Comparison of ENCODE assay signal across 9 cellular contexts in the genomic region with DNA sequence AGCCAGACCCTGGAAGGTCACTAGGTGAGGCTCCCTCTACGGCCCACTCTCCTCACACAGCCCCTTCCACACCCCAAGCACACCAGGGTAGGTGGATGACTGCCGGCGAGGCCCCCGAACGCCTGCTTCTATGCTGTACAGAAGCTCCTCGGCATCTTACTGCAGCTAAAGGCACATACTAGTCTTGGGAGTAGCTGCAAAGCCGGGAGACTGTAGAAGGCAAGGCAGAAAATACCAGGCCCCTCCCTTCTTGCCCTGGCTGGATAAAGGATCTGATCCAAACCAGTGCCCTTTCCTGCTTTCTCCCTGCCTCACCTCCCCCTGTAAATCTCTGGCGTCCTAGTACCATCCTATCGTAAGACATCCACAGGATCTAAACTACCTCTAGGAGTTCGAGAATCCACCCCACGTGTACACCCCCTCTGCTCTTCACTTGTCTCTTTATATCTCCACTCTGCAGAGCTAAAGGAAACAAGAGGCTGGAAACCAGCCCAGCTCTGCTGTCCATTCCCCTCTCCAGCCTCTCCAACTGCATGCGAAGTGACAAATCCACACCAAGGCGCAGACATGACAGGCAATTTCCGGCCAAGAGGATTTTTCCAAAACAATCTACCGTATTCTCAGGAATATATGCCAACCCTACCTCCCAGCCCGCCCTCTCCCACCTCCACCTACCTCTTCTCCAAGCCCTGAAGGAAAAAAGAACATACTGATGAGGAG. TPM values are rescaled to one million over a fixed set of nuclear protein-coding genes. Genes with fewer than 3 reads are reported as not detected.
DNase-seq lines count a peak whose midpoint lies in the region; FAIRE-seq and TF ChIP-seq lines count a peak whose summit lies in the region.
"Had no signal": no experiment of that assay in that cellular context is flagged by ENCODE, and none has a peak within 500 bp of the region (broad histone marks: within the 10 kb centered on the region; RNA-seq: fewer than 3 reads in every experiment).

No MANE protein-coding gene starts in this region.

- H3K4me3 Mint-ChIP-seq in activated CD4-positive, alpha-beta memory T cell treated with anti-CD3 and anti-CD28 coated beads, Interleukin-2, amount 10 ng/mL, durations not matched to agents 7 days and 5 days, result peak overlapping the region; percentile 88

- no peaks in the 10 kb centered on the region for H3K27me3 Mint-ChIP-seq in activated CD4-positive, alpha-beta memory T cell treated with anti-CD3 and anti-CD28 coated beads, Interleukin-2, amount 10 ng/mL, durations not matched to agents 7 days and 5 days

- no peaks in the 10 kb centered on the region for H3K27me3 ChIP-seq in neutrophil

- DNase-seq in HTR-8/SVneo (ENCODE audit: insufficient read length, low spot score) (peak; percentile 53), fibroblast of villous mesenchyme (ENCODE audit: low read depth) (peak; percentile 81), SHP77 treated with DMSO at 0.1 percent for 48 hours (lab: John Stamatoyannopoulos, UW) (no peak), posterior vena cava (ENCODE audit: low spot score) (no peak)
- no peak for DNase-seq in activated CD4-positive, alpha-beta memory T cell treated with anti-CD3 and anti-CD28 coated beads, Interleukin-2, amount 10 ng/mL, durations not matched to agents 7 days and 5 days
- no peak for DNase-seq in stimulated activated CD4-positive, alpha-beta T cell treated with anti-CD3 and anti-CD28 coated beads, Interleukin-4, amount 100 ng/mL, for 24 hours

- peaks cover 68 to 83% of the 10 kb centered on the region in 2 experiments for H3K4me1 ChIP-seq in neutrophil (ENCODE audit: control insufficient read depth in 1 of 2, insufficient read depth in 1 of 2, low read depth in 1 of 2, low read length in 1 of 2)

- no peak for FAIRE-seq in HTR-8/SVneo (lab: Jason Lieb, UNC)
- FAIRE-seq: endometrium had no signal

- peak overlapping the region; percentile 94 for H3K27ac ChIP-seq in neutrophil

- POLR2A ChIA-PET in activated CD4-positive, alpha-beta memory T cell treated with anti-CD3 and anti-CD28 coated beads, Interleukin-2, amount 10 ng/mL, durations not matched to agents 7 days and 5 days (lab: Charles Lee), result interaction anchor here (1.2 to 6.1 kb wide), 7 partner anchors 10 to 354 kb away, joined by 3 to 180 read pairs (median 9); partner anchors contain the start of gene TNK2

- H3K27ac Mint-ChIP-seq in activated CD4-positive, alpha-beta memory T cell treated with anti-CD3 and anti-CD28 coated beads, Interleukin-2, amount 10 ng/mL, durations not matched to agents 7 days and 5 days, result peak overlapping the region; percentile 97

- peaks cover 59% of the 10 kb centered on the region for H3K4me1 Mint-ChIP-seq in activated CD4-positive, alpha-beta memory T cell treated with anti-CD3 and anti-CD28 coated beads, Interleukin-2, amount 10 ng/mL, durations not matched to agents 7 days and 5 days

- H3K36me3 Mint-ChIP-seq in activated CD4-positive, alpha-beta memory T cell treated with anti-CD3 and anti-CD28 coated beads, Interleukin-2, amount 10 ng/mL, durations not matched to agents 7 days and 5 days (ENCODE audit: low read depth), result peaks cover 6% of the 10 kb centered on the region

- peaks cover 11% of the 10 kb centered on the region for H3K36me3 ChIP-seq in neutrophil

- TF ChIP-seq CTCF in fibroblast of villous mesenchyme (IDR thresholded peaks at IDR 0.05; ENCODE audit: insufficient read depth, low read depth, low read length) (no peak), neutrophil (IDR thresholded peaks at IDR 0.05) (no peak)

- H3K9me3 ChIP-seq in neutrophil, result no peaks in the 10 kb centered on the region

- CTCF ChIA-PET in activated CD4-positive, alpha-beta memory T cell treated with anti-CD3 and anti-CD28 coated beads, Interleukin-2, amount 10 ng/mL, durations not matched to agents 7 days and 5 days (lab: Charles Lee), result interaction anchor here (1.0 to 6.6 kb wide), 6 partner anchors 11 to 182 kb away, joined by 3 to 124 read pairs (median 54); partner anchors contain the start of gene TNK2

- peak overlapping the region; percentile 71; the same call in 1 of the 2 replicates for H3K4me3 ChIP-seq in GM08714 (ENCODE audit: low read length)
- peak overlapping the region; percentile 73 for H3K4me3 ChIP-seq in fibroblast of villous mesenchyme (ENCODE audit: low read depth, low read length)
- peak overlapping the region; percentile 89 to 91 for H3K4me3 ChIP-seq in neutrophil (ENCODE audit: low read depth in 1 of 2, low read length in 1 of 2)

- intact Hi-C loops in posterior vena cava (cut with DNase I), result no loop called here

- H3K9me3 Mint-ChIP-seq in activated CD4-positive, alpha-beta memory T cell treated with anti-CD3 and anti-CD28 coated beads, Interleukin-2, amount 10 ng/mL, durations not matched to agents 7 days and 5 days, result no peaks in the 10 kb centered on the region

RNA-seq across cellular contexts. Expression of gene TNK2, which starts 11.8 kb away (rescaled TPM):
- 100 to 1,000 TPM; 113 to 115 TPM for total RNA-seq in activated CD4-positive, alpha-beta memory T cell treated with anti-CD3 and anti-CD28 coated beads, Interleukin-2, amount 10 ng/mL, durations not matched to agents 7 days and 5 days
- 8.4 and 12.1 TPM in 2 replicates for total RNA-seq in fibroblast of villous mesenchyme
- 10 to 100 TPM; 24.3 to 34.1 TPM for total RNA-seq in posterior vena cava

Comparison
In these comparisons a context has a peak if more than half of its experiments do, and no peak if none do; other contexts are left out.
1. DNase-seq: peak in HTR-8/SVneo (single experiment) and fibroblast of villous mesenchyme (single experiment); none in activated CD4-positive, alpha-beta memory T cell treated with anti-CD3 and anti-CD28 coated beads, Interleukin-2, amount 10 ng/mL, durations not matched to agents 7 days and 5 days (single experiment), SHP77 treated with DMSO at 0.1 percent for 48 hours (single experiment), posterior vena cava (single experiment) and stimulated activated CD4-positive, alpha-beta T cell treated with anti-CD3 and anti-CD28 coated beads, Interleukin-4, amount 100 ng/mL, for 24 hours (single experiment).
2. Peak in every context shown above with its lines, with median percentiles within 50 percentile points of each other: H3K4me3 ChIP-seq.